1 cellular context compared by ENCODE assay signal in the genomic region with DNA sequence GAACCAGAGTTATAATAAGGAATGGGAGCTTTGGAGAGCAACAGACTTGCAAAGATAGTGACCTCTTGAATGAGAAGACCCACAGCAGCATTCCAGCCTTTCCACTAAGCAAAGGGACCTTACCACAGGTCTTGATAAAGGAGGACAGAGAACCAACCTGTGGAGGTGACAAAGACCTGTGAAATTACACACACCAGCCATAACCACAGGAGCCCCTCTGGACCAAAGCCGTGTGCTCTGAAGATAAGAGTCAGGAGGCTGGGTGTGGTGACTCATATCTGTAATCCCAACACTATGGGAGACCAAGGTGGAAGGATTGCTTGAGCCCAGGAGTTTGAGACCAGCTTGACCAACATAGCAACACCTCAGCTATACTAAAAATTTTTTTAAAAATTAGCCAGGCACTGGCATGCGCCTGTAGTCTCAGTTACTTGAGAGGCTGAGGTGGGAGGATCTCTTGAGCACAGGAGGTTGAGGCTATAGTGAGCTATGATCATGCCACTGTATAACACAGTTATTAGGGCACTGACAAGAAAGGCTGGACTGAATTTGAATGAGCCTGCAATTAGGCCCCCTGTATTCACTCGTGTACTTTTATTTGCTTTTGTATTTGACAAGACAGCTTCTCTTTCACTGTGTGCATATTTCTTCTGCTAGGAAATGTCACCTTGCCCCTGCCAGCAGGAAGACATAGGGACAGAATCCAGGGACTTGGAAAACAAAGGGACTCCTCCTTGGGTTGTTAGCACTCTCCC.
TF ChIP-seq lines count a peak whose summit lies in the region.

No MANE protein-coding gene starts in this region.

TF ChIP-seq in K562, 482 proteins besides CTCF, POLR2A, EP300 and RAD21 (continued from another document and continues in another):
- TF ChIP-seq CREB5 (CRISPR knock-in tag; IDR thresholded peaks at IDR 0.05) (no peak), ELF1 (tag; IDR thresholded peaks at IDR 0.05) (no peak), E2F1 (CRISPR knock-in tag; IDR thresholded peaks at IDR 0.05) (no peak), ZNF766 (CRISPR knock-in tag; conservative IDR thresholded peaks at IDR 0.05) (no peak), ZNF232 (CRISPR knock-in tag; IDR thresholded peaks at IDR 0.05) (no peak), ZBTB1 (CRISPR knock-in tag; IDR thresholded peaks at IDR 0.05; ENCODE audit: borderline replicate concordance, low read depth) (no peak), ZBTB7A (IDR thresholded peaks at IDR 0.05; ENCODE audit: borderline replicate concordance, control insufficient read depth, low read depth, low read length) (peak; percentile 89), ZNF316 (IDR thresholded peaks at IDR 0.05) (no peak), NUFIP1 (IDR thresholded peaks at IDR 0.05; ENCODE audit: partially characterized antibody) (no peak), RBBP5 (IDR thresholded peaks at IDR 0.05; ENCODE audit: borderline replicate concordance, insufficient read depth, low read length, poor library complexity, severe bottlenecking) (no peak), LEF1 (IDR thresholded peaks at IDR 0.05) (0 out of 2 replicates have a peak, but pooled peaks have one; percentile 56), ZFX (CRISPR knock-in tag; IDR thresholded peaks at IDR 0.05) (no peak), ZNF140 (CRISPR knock-in tag; IDR thresholded peaks at IDR 0.05) (no peak), HDAC8 (tag; IDR thresholded peaks at IDR 0.05) (no peak), POLR2H (tag; IDR thresholded peaks at IDR 0.05; ENCODE audit: low read depth) (no peak), NR2C2 (CRISPR knock-in tag; IDR thresholded peaks at IDR 0.05) (no peak), NR2C2 (tag; IDR thresholded peaks at IDR 0.05) (no peak), BCOR (IDR thresholded peaks at IDR 0.05) (no peak), NEUROD1 (IDR thresholded peaks at IDR 0.05; ENCODE audit: borderline replicate concordance, low read depth, low read length, partially characterized antibody) (peak; percentile 56), CEBPB (tag; IDR thresholded peaks at IDR 0.05) (0 out of 2 replicates have a peak, but pooled peaks have one; percentile 17), EGR1 (conservative IDR thresholded peaks at IDR 0.05) (no peak), ZNF561 (CRISPR knock-in tag; conservative IDR thresholded peaks at IDR 0.05) (no peak), CBFA2T3 (IDR thresholded peaks at IDR 0.05) (peak; percentile 95), RBM17 (IDR thresholded peaks at IDR 0.05; ENCODE audit: borderline replicate concordance, low read depth, low read length) (no peak), ZNF274 (IDR thresholded peaks at IDR 0.05; ENCODE audit: borderline replicate concordance, low read depth, low read length) (no peak), TOE1 (IDR thresholded peaks at IDR 0.05; ENCODE audit: borderline replicate concordance) (no peak), TOE1 (CRISPR knock-in tag; IDR thresholded peaks at IDR 0.05; ENCODE audit: borderline replicate concordance, low read depth) (no peak), SLC30A9 (CRISPR knock-in tag; IDR thresholded peaks at IDR 0.05) (no peak), KLF13 (tag; IDR thresholded peaks at IDR 0.05; ENCODE audit: borderline replicate concordance, low read depth) (0 out of 2 replicates have a peak, but pooled peaks have one; percentile 12), MEF2A (IDR thresholded peaks at IDR 0.05; ENCODE audit: control insufficient read depth, low read depth, low read length) (0 out of 2 replicates have a peak, but pooled peaks have one; percentile 20), JUND (IDR thresholded peaks at IDR 0.05; ENCODE audit: borderline replicate concordance, low read depth, low read length) (peak; percentile 97), JUND (tag; IDR thresholded peaks at IDR 0.05; ENCODE audit: borderline replicate concordance, low read depth, low read length) (peak; percentile 96; the same call in 2 of the 3 replicates), CEBPZ (IDR thresholded peaks at IDR 0.05; ENCODE audit: borderline replicate concordance, low read depth, low read length) (no peak), ELF2 (CRISPR knock-in tag; IDR thresholded peaks at IDR 0.05) (no peak), FOXP1 (CRISPR knock-in tag; IDR thresholded peaks at IDR 0.05) (no peak), L3MBTL2 (IDR thresholded peaks at IDR 0.05) (peak; percentile 79), HNRNPLL (IDR thresholded peaks at IDR 0.05; ENCODE audit: low read depth, low read length, poor library complexity, severe bottlenecking) (no peak), ZKSCAN1 (IDR thresholded peaks at IDR 0.05; ENCODE audit: low read depth, low read length) (no peak)
- TF ChIP-seq, protein P1, sequence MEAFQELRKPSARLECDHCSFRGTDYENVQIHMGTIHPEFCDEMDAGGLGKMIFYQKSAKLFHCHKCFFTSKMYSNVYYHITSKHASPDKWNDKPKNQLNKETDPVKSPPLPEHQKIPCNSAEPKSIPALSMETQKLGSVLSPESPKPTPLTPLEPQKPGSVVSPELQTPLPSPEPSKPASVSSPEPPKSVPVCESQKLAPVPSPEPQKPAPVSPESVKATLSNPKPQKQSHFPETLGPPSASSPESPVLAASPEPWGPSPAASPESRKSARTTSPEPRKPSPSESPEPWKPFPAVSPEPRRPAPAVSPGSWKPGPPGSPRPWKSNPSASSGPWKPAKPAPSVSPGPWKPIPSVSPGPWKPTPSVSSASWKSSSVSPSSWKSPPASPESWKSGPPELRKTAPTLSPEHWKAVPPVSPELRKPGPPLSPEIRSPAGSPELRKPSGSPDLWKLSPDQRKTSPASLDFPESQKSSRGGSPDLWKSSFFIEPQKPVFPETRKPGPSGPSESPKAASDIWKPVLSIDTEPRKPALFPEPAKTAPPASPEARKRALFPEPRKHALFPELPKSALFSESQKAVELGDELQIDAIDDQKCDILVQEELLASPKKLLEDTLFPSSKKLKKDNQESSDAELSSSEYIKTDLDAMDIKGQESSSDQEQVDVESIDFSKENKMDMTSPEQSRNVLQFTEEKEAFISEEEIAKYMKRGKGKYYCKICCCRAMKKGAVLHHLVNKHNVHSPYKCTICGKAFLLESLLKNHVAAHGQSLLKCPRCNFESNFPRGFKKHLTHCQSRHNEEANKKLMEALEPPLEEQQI (IDR thresholded peaks at IDR 0.05): peak; percentile 65; the same call in 1 of the 2 replicates
- TF ChIP-seq, protein P2, sequence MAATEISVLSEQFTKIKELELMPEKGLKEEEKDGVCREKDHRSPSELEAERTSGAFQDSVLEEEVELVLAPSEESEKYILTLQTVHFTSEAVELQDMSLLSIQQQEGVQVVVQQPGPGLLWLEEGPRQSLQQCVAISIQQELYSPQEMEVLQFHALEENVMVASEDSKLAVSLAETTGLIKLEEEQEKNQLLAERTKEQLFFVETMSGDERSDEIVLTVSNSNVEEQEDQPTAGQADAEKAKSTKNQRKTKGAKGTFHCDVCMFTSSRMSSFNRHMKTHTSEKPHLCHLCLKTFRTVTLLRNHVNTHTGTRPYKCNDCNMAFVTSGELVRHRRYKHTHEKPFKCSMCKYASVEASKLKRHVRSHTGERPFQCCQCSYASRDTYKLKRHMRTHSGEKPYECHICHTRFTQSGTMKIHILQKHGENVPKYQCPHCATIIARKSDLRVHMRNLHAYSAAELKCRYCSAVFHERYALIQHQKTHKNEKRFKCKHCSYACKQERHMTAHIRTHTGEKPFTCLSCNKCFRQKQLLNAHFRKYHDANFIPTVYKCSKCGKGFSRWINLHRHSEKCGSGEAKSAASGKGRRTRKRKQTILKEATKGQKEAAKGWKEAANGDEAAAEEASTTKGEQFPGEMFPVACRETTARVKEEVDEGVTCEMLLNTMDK (IDR thresholded peaks at IDR 0.05; ENCODE audit: borderline replicate concordance, insufficient read depth, low read depth, low read length, poor library complexity, severe bottlenecking): no peak
- TF ChIP-seq, protein P3, sequence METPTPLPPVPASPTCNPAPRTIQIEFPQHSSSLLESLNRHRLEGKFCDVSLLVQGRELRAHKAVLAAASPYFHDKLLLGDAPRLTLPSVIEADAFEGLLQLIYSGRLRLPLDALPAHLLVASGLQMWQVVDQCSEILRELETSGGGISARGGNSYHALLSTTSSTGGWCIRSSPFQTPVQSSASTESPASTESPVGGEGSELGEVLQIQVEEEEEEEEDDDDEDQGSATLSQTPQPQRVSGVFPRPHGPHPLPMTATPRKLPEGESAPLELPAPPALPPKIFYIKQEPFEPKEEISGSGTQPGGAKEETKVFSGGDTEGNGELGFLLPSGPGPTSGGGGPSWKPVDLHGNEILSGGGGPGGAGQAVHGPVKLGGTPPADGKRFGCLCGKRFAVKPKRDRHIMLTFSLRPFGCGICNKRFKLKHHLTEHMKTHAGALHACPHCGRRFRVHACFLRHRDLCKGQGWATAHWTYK (CRISPR knock-in tag; IDR thresholded peaks at IDR 0.05): no peak
- TF ChIP-seq, protein P4, sequence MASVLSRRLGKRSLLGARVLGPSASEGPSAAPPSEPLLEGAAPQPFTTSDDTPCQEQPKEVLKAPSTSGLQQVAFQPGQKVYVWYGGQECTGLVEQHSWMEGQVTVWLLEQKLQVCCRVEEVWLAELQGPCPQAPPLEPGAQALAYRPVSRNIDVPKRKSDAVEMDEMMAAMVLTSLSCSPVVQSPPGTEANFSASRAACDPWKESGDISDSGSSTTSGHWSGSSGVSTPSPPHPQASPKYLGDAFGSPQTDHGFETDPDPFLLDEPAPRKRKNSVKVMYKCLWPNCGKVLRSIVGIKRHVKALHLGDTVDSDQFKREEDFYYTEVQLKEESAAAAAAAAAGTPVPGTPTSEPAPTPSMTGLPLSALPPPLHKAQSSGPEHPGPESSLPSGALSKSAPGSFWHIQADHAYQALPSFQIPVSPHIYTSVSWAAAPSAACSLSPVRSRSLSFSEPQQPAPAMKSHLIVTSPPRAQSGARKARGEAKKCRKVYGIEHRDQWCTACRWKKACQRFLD (CRISPR knock-in tag; IDR thresholded peaks at IDR 0.05): no peak
